Comparison of ENCODE assay signal across 21 cellular contexts in the genomic region with DNA sequence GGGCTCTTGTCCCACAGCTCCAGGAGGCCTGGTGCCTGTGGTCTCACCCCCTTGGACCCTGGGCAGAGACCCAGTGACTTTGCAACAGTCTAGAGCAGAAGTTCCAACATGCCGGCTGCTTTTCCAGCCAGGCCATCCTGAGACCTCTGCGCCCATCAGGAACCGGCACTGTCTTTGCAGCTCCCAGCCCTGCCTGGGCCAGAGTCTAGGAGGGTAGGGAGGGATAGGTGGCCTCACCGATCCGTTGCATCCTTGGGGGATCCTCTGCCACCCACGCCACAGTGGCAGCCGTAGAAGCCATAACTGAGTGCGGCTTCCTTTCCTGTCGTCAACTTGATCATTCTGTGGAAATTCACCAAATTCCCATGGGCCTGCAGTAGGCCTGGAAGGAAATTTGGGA. TPM values are rescaled to one million over a fixed set of nuclear protein-coding genes. Genes with fewer than 3 reads are reported as not detected.
"Had no signal": no experiment of that assay in that cellular context is flagged by ENCODE, and none has a peak within 500 bp of the region (broad histone marks: within the 10 kb centered on the region; RNA-seq: fewer than 3 reads in every experiment).

No MANE protein-coding gene starts in this region.

- H3K4me3 ChIP-seq: MG63 had no signal

- H3K9ac ChIP-seq: KMS-11 had no signal

- H3K27me3 ChIP-seq: MG63 had no signal

- ATAC-seq: activated T-cell treated with anti-CD3 and anti-CD28 coated beads, Interleukin-2, amount 50 U/mL, for 4 hours; T-helper 17 cell had no signal

- H3K36me3 ChIP-seq: brain microvascular endothelial cell, MG63 had no signal

- H3K9me3 ChIP-seq: MG63 had no signal

- FAIRE-seq: RCC 7860 had no signal

- DNase-seq: activated CD4-positive, alpha-beta memory T cell treated with anti-CD3 and anti-CD28 coated beads for 36 hours; activated CD4-positive, alpha-beta T cell treated with anti-CD3 and anti-CD28 coated beads, Interleukin-2, amount 10 ng/mL, durations not matched to agents 7 days and 5 days; activated CD4-positive, CD25-positive, alpha-beta regulatory T cell; activated CD8-positive, alpha-beta memory T cell treated with anti-CD3 and anti-CD28 coated beads for 24 hours; activated effector memory CD4-positive, alpha-beta T cell treated with anti-CD3 and anti-CD28 coated beads, Interleukin-2, amount 50 U/mL, for 16 hours; activated naive CD4-positive, alpha-beta T cell treated with anti-CD3 and anti-CD28 coated beads for 36 hours; activated T-cell treated with anti-CD3 and anti-CD28 coated beads, Interleukin-2, amount 50 U/mL, for 4 hours; brain microvascular endothelial cell; MG63; MV-4-11; NCI-H1092 treated with DMSO at 0.1 percent for 48 hours; NCI-H1417 treated with DMSO at 0.1 percent for 48 hours; NCI-H1694; NCI-H2029 treated with DMSO at 0.1 percent for 48 hours; NCI-H510A treated with DMSO at 0.1 percent for 48 hours; SIG-M5; T-helper 17 cell; T-helper 9 cell had no signal

- H3K27ac ChIP-seq: brain microvascular endothelial cell, KMS-11 had no signal

- H3K4me2 ChIP-seq: KMS-11 had no signal

RNA-seq across cellular contexts. Expression of gene PLA2G2A, which starts 1.3 kb away (rescaled TPM):
- total RNA-seq: activated CD4-positive, alpha-beta memory T cell treated with anti-CD3 and anti-CD28 coated beads for 36 hours; activated CD4-positive, alpha-beta T cell treated with anti-CD3 and anti-CD28 coated beads, Interleukin-2, amount 10 ng/mL, durations not matched to agents 7 days and 5 days; activated naive CD4-positive, alpha-beta T cell treated with anti-CD3 and anti-CD28 coated beads for 36 hours; T-helper 17 cell had no signal

RNA-seq across cellular contexts. Expression of gene PLA2G2E, which starts 54.7 kb away (rescaled TPM):
- total RNA-seq: activated CD4-positive, alpha-beta memory T cell treated with anti-CD3 and anti-CD28 coated beads for 36 hours; activated CD4-positive, alpha-beta T cell treated with anti-CD3 and anti-CD28 coated beads, Interleukin-2, amount 10 ng/mL, durations not matched to agents 7 days and 5 days; activated naive CD4-positive, alpha-beta T cell treated with anti-CD3 and anti-CD28 coated beads for 36 hours; activated T-cell treated with anti-CD3 and anti-CD28 coated beads, Interleukin-2, amount 50 U/mL, for 4 hours; T-helper 17 cell had no signal
- polyA plus RNA-seq: adipose tissue had no signal
